ENCODE assay signal across 24 cellular contexts in genomic region chr6:103587722-103588121, GRCh38.
"Had no signal": no experiment of that assay in that cellular context is flagged by ENCODE, and none has a peak within 500 bp of the region (broad histone marks: within the 10 kb centered on the region; RNA-seq: fewer than 3 reads in every experiment).

No MANE protein-coding gene starts in this region.

- H3K27me3 Mint-ChIP-seq: dendritic cell treated with granulocyte-macrophage colony-stimulating factor and Interleukin-4, amounts not matched to agents 40 ng/mL and 50 ng/mL, for 4 days; effector memory CD8-positive, alpha-beta T cell; naive B cell; naive thymus-derived CD8-positive, alpha-beta T cell had no signal

- H3K4me1 Mint-ChIP-seq: endodermal cell; mesothelial cell of epicardium; naive B cell; naive thymus-derived CD8-positive, alpha-beta T cell had no signal

- H3K27ac Mint-ChIP-seq: dendritic cell treated with granulocyte-macrophage colony-stimulating factor and Interleukin-4, amounts not matched to agents 40 ng/mL and 50 ng/mL, for 4 days; effector memory CD8-positive, alpha-beta T cell; endodermal cell; mesothelial cell of epicardium; naive B cell; naive thymus-derived CD8-positive, alpha-beta T cell had no signal

- DNase-seq: colonic mucosa; cortex of kidney; effector CD8-positive, alpha-beta T cell; effector memory CD8-positive, alpha-beta T cell; endodermal cell; foreskin keratinocyte; gastrocnemius medialis; glutamatergic neuron; head of caudate nucleus; heart right ventricle; hippocampal formation; left cardiac atrium; left lung; left ventricle myocardium superior; lower lobe of right lung; mesenchymal stem cell; mucosa of descending colon; naive B cell; naive thymus-derived CD8-positive, alpha-beta T cell had no signal

- H3K9me3 Mint-ChIP-seq: endodermal cell, mesothelial cell of epicardium had no signal

- H3K4me3 Mint-ChIP-seq: dendritic cell treated with granulocyte-macrophage colony-stimulating factor and Interleukin-4, amounts not matched to agents 40 ng/mL and 50 ng/mL, for 4 days; effector memory CD8-positive, alpha-beta T cell; endodermal cell; mesothelial cell of epicardium; naive B cell; naive thymus-derived CD8-positive, alpha-beta T cell had no signal

- H3K4me1 ChIP-seq: colonic mucosa, esophagus muscularis mucosa, foreskin keratinocyte, gastrocnemius medialis, heart right ventricle, left lung, lower lobe of right lung had no signal

- H3K27ac ChIP-seq: colonic mucosa, esophagus muscularis mucosa, foreskin keratinocyte, gastrocnemius medialis, heart right ventricle, left lung, lower lobe of right lung had no signal

- H3K36me3 ChIP-seq: colonic mucosa, esophagus muscularis mucosa, gastrocnemius medialis, heart right ventricle, left lung, lower lobe of right lung had no signal

- H3K36me3 Mint-ChIP-seq: mesothelial cell of epicardium, naive B cell had no signal

- ATAC-seq: effector memory CD8-positive, alpha-beta T cell; foreskin keratinocyte; gastrocnemius medialis; heart right ventricle; left cardiac atrium; left lung; left ventricle myocardium superior; lower lobe of right lung; mucosa of descending colon; naive thymus-derived CD8-positive, alpha-beta T cell had no signal

- H3K4me3 ChIP-seq: colonic mucosa, esophagus muscularis mucosa, gastrocnemius medialis, heart right ventricle, left lung, lower lobe of right lung, mucosa of descending colon had no signal

- H3K9me3 ChIP-seq: colonic mucosa, esophagus muscularis mucosa, gastrocnemius medialis, lower lobe of right lung had no signal

- FAIRE-seq: endothelial cell of umbilical vein, keratinocyte had no signal

- H3K27me3 ChIP-seq: colonic mucosa, esophagus muscularis mucosa, foreskin keratinocyte, gastrocnemius medialis, heart right ventricle, left lung had no signal
